ENCODE assay signal across 1 cellular context in the genomic region with DNA sequence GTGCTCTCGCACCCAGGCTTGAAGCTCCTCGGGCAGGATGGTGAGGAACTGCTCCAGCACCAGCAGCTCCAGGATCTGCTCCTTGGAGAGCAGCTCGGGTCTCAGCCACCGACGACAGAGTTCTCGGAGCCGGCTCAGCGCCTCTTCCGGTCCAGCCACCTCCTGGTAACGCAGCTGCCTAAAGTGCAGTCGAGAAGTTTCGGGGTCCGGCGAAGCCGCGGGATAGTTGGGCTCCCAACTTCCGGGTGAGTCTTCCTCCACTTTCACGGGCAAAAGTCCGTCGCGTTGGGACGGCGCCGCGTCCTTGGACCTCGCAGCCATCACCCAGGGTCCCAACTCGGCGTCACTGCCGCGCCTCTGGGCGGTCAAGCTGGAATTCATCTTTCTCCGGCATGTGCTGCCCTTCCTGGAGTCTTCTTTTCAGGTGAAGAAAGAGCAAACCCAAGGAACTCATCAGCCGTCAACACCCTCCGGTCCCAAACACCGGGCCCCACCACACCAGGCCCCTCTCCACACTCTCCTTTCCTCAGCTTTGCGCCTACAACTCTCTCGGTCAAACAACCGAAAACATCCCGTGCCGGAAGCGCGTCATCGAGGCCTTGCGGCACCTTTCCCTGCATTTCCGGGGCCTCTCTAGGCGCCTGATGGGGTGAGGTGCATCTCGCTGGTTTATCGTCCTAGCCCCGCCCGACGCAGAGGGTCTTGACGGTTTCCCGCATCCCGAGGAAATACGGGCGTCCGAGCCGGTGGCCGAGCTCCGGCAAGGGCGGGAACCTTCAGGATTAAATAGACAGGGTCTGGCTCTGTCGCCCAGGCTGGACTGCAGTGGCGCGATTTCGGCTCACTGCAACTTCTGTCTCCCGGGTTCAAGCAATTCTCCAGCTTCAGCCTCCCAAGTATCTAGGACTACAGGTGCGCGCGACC.
TF ChIP-seq lines count a peak whose summit lies in the region.

A gene (minus strand): TSS at position 569 of the 924 bp plus-strand sequence. CDS start 188 bp downstream, at position 381.

TF ChIP-seq in K562, 482 proteins besides CTCF, POLR2A, EP300 and RAD21 (continued from another document and continues in another):
- TF ChIP-seq, protein P1, sequence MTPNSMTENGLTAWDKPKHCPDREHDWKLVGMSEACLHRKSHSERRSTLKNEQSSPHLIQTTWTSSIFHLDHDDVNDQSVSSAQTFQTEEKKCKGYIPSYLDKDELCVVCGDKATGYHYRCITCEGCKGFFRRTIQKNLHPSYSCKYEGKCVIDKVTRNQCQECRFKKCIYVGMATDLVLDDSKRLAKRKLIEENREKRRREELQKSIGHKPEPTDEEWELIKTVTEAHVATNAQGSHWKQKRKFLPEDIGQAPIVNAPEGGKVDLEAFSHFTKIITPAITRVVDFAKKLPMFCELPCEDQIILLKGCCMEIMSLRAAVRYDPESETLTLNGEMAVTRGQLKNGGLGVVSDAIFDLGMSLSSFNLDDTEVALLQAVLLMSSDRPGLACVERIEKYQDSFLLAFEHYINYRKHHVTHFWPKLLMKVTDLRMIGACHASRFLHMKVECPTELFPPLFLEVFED (CRISPR knock-in tag; conservative IDR thresholded peaks at IDR 0.05), result no peak
- TF ChIP-seq SPI1 (IDR thresholded peaks at IDR 0.05; ENCODE audit: borderline replicate concordance, low read depth, low read length) (no peak), NFATC3 (IDR thresholded peaks at IDR 0.05) (no peak), CREB1 (IDR thresholded peaks at IDR 0.05) (peak; percentile 94), CREB1 (CRISPR knock-in tag; IDR thresholded peaks at IDR 0.05) (peak; percentile 96), ZNF57 (CRISPR knock-in tag; IDR thresholded peaks at IDR 0.05) (no peak), XRCC3 (IDR thresholded peaks at IDR 0.05) (no peak), GABPB1 (CRISPR knock-in tag; IDR thresholded peaks at IDR 0.05) (peak; percentile 97), TCF7 (IDR thresholded peaks at IDR 0.05; ENCODE audit: borderline replicate concordance) (no peak), GABPB2 (CRISPR knock-in tag; conservative IDR thresholded peaks at IDR 0.05) (no peak), BHLHE40 (IDR thresholded peaks at IDR 0.05; ENCODE audit: low read length) (peak; percentile 90), IRF2 (CRISPR knock-in tag; IDR thresholded peaks at IDR 0.05) (no peak), ZNF324 (CRISPR knock-in tag; IDR thresholded peaks at IDR 0.05) (no peak), POLR2G (IDR thresholded peaks at IDR 0.05; ENCODE audit: low read depth, low read length) (peak; percentile 91), POLR3G (IDR thresholded peaks at IDR 0.05; ENCODE audit: extremely low read depth, insufficient read length, insufficient replicate concordance) (no peak), KDM2B (CRISPR knock-in tag; IDR thresholded peaks at IDR 0.05) (no peak), ZNF778 (CRISPR knock-in tag; IDR thresholded peaks at IDR 0.05) (no peak), YBX1 (IDR thresholded peaks at IDR 0.05) (no peak), PCBP1 (IDR thresholded peaks at IDR 0.05; ENCODE audit: low read depth, low read length, poor library complexity, severe bottlenecking) (peak; percentile 68), DMBX1 (CRISPR knock-in tag; IDR thresholded peaks at IDR 0.05; ENCODE audit: borderline replicate concordance) (no peak), ZNF764 (CRISPR knock-in tag; IDR thresholded peaks at IDR 0.05; ENCODE audit: low read depth) (no peak), MCM5 (IDR thresholded peaks at IDR 0.05; ENCODE audit: low read depth) (no peak), PTBP1 (IDR thresholded peaks at IDR 0.05; ENCODE audit: low read depth, low read length) (no peak), PTRF (tag; IDR thresholded peaks at IDR 0.05) (no peak), WHSC1 (IDR thresholded peaks at IDR 0.05; ENCODE audit: low read length) (no peak), HCFC1 (IDR thresholded peaks at IDR 0.05; ENCODE audit: low read depth, low read length) (peak; percentile 83), ARID1B (IDR thresholded peaks at IDR 0.05) (no peak), ZNF445 (CRISPR knock-in tag; IDR thresholded peaks at IDR 0.05; ENCODE audit: low read depth) (no peak), BACH1 (tag; IDR thresholded peaks at IDR 0.05) (no peak), ZNF282 (CRISPR knock-in tag; IDR thresholded peaks at IDR 0.05) (peak; percentile 76; the same call in 1 of the 2 replicates), PURB (CRISPR knock-in tag; IDR thresholded peaks at IDR 0.05; ENCODE audit: low read depth) (no peak), ZNF79 (CRISPR knock-in tag; IDR thresholded peaks at IDR 0.05; ENCODE audit: low read depth) (no peak), SREBF2 (CRISPR knock-in tag; IDR thresholded peaks at IDR 0.05) (no peak), ZNF174 (CRISPR knock-in tag; IDR thresholded peaks at IDR 0.05) (no peak), DIDO1 (tag; IDR thresholded peaks at IDR 0.05; ENCODE audit: low read depth) (peak; percentile 92), TEAD1 (CRISPR knock-in tag; IDR thresholded peaks at IDR 0.05) (no peak; a peak in 2 of 4 replicates)
- TF ChIP-seq, protein P2, sequence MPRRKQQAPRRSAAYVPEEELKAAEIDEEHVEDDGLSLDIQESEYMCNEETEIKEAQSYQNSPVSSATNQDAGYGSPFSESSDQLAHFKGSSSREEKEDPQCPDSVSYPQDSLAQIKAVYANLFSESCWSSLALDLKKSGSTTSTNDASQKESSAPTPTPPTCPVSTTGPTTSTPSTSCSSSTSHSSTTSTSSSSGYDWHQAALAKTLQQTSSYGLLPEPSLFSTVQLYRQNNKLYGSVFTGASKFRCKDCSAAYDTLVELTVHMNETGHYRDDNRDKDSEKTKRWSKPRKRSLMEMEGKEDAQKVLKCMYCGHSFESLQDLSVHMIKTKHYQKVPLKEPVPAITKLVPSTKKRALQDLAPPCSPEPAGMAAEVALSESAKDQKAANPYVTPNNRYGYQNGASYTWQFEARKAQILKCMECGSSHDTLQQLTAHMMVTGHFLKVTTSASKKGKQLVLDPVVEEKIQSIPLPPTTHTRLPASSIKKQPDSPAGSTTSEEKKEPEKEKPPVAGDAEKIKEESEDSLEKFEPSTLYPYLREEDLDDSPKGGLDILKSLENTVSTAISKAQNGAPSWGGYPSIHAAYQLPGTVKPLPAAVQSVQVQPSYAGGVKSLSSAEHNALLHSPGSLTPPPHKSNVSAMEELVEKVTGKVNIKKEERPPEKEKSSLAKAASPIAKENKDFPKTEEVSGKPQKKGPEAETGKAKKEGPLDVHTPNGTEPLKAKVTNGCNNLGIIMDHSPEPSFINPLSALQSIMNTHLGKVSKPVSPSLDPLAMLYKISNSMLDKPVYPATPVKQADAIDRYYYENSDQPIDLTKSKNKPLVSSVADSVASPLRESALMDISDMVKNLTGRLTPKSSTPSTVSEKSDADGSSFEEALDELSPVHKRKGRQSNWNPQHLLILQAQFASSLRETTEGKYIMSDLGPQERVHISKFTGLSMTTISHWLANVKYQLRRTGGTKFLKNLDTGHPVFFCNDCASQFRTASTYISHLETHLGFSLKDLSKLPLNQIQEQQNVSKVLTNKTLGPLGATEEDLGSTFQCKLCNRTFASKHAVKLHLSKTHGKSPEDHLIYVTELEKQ (CRISPR knock-in tag; IDR thresholded peaks at IDR 0.05), result no peak
- TF ChIP-seq, protein P3, sequence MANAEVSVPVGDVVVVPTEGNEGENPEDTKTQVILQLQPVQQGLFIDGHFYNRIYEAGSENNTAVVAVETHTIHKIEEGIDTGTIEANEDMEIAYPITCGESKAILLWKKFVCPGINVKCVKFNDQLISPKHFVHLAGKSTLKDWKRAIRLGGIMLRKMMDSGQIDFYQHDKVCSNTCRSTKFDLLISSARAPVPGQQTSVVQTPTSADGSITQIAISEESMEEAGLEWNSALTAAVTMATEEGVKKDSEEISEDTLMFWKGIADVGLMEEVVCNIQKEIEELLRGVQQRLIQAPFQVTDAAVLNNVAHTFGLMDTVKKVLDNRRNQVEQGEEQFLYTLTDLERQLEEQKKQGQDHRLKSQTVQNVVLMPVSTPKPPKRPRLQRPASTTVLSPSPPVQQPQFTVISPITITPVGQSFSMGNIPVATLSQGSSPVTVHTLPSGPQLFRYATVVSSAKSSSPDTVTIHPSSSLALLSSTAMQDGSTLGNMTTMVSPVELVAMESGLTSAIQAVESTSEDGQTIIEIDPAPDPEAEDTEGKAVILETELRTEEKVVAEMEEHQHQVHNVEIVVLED (CRISPR knock-in tag; IDR thresholded peaks at IDR 0.05), result peak; percentile 48
- TF ChIP-seq, protein P4, sequence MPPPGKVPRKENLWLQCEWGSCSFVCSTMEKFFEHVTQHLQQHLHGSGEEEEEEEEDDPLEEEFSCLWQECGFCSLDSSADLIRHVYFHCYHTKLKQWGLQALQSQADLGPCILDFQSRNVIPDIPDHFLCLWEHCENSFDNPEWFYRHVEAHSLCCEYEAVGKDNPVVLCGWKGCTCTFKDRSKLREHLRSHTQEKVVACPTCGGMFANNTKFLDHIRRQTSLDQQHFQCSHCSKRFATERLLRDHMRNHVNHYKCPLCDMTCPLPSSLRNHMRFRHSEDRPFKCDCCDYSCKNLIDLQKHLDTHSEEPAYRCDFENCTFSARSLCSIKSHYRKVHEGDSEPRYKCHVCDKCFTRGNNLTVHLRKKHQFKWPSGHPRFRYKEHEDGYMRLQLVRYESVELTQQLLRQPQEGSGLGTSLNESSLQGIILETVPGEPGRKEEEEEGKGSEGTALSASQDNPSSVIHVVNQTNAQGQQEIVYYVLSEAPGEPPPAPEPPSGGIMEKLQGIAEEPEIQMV (tag; conservative IDR thresholded peaks at IDR 0.05; ENCODE audit: low read depth), result no peak
- TF ChIP-seq, protein P5, sequence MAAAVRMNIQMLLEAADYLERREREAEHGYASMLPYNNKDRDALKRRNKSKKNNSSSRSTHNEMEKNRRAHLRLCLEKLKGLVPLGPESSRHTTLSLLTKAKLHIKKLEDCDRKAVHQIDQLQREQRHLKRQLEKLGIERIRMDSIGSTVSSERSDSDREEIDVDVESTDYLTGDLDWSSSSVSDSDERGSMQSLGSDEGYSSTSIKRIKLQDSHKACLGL (CRISPR knock-in tag; IDR thresholded peaks at IDR 0.05; ENCODE audit: borderline replicate concordance, poor library complexity, severe bottlenecking), result no peak
- TF ChIP-seq, protein P6, sequence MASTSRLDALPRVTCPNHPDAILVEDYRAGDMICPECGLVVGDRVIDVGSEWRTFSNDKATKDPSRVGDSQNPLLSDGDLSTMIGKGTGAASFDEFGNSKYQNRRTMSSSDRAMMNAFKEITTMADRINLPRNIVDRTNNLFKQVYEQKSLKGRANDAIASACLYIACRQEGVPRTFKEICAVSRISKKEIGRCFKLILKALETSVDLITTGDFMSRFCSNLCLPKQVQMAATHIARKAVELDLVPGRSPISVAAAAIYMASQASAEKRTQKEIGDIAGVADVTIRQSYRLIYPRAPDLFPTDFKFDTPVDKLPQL (IDR thresholded peaks at IDR 0.05; ENCODE audit: extremely low read depth, insufficient read length), result no peak
- TF ChIP-seq, protein P7, sequence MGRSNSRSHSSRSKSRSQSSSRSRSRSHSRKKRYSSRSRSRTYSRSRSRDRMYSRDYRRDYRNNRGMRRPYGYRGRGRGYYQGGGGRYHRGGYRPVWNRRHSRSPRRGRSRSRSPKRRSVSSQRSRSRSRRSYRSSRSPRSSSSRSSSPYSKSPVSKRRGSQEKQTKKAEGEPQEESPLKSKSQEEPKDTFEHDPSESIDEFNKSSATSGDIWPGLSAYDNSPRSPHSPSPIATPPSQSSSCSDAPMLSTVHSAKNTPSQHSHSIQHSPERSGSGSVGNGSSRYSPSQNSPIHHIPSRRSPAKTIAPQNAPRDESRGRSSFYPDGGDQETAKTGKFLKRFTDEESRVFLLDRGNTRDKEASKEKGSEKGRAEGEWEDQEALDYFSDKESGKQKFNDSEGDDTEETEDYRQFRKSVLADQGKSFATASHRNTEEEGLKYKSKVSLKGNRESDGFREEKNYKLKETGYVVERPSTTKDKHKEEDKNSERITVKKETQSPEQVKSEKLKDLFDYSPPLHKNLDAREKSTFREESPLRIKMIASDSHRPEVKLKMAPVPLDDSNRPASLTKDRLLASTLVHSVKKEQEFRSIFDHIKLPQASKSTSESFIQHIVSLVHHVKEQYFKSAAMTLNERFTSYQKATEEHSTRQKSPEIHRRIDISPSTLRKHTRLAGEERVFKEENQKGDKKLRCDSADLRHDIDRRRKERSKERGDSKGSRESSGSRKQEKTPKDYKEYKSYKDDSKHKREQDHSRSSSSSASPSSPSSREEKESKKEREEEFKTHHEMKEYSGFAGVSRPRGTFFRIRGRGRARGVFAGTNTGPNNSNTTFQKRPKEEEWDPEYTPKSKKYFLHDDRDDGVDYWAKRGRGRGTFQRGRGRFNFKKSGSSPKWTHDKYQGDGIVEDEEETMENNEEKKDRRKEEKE (IDR thresholded peaks at IDR 0.05; ENCODE audit: borderline replicate concordance in 1 of 2, control insufficient read depth in 1 of 2, low read depth in 2 of 2, low read length in 1 of 2), result no peak
- TF ChIP-seq, protein P8, sequence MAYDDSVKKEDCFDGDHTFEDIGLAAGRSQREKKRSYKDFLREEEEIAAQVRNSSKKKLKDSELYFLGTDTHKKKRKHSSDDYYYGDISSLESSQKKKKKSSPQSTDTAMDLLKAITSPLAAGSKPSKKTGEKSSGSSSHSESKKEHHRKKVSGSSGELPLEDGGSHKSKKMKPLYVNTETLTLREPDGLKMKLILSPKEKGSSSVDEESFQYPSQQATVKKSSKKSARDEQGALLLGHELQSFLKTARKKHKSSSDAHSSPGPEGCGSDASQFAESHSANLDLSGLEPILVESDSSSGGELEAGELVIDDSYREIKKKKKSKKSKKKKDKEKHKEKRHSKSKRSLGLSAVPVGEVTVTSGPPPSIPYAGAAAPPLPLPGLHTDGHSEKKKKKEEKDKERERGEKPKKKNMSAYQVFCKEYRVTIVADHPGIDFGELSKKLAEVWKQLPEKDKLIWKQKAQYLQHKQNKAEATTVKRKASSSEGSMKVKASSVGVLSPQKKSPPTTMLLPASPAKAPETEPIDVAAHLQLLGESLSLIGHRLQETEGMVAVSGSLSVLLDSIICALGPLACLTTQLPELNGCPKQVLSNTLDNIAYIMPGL (CRISPR knock-in tag; IDR thresholded peaks at IDR 0.05), result peak; percentile 47; the same call in 1 of the 2 replicates
- TF ChIP-seq, protein P9, sequence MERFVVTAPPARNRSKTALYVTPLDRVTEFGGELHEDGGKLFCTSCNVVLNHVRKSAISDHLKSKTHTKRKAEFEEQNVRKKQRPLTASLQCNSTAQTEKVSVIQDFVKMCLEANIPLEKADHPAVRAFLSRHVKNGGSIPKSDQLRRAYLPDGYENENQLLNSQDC (CRISPR knock-in tag; IDR thresholded peaks at IDR 0.05), result no peak
- TF ChIP-seq, protein P10, sequence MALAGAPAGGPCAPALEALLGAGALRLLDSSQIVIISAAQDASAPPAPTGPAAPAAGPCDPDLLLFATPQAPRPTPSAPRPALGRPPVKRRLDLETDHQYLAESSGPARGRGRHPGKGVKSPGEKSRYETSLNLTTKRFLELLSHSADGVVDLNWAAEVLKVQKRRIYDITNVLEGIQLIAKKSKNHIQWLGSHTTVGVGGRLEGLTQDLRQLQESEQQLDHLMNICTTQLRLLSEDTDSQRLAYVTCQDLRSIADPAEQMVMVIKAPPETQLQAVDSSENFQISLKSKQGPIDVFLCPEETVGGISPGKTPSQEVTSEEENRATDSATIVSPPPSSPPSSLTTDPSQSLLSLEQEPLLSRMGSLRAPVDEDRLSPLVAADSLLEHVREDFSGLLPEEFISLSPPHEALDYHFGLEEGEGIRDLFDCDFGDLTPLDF (CRISPR knock-in tag; IDR thresholded peaks at IDR 0.05), result peak; percentile 47; the same call in 1 of the 2 replicates
- TF ChIP-seq, protein P11, sequence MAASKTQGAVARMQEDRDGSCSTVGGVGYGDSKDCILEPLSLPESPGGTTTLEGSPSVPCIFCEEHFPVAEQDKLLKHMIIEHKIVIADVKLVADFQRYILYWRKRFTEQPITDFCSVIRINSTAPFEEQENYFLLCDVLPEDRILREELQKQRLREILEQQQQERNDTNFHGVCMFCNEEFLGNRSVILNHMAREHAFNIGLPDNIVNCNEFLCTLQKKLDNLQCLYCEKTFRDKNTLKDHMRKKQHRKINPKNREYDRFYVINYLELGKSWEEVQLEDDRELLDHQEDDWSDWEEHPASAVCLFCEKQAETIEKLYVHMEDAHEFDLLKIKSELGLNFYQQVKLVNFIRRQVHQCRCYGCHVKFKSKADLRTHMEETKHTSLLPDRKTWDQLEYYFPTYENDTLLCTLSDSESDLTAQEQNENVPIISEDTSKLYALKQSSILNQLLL (CRISPR knock-in tag; IDR thresholded peaks at IDR 0.05; ENCODE audit: borderline replicate concordance), result no peak
